Comparison of ENCODE assay signal across 9 cellular contexts in the genomic region with DNA sequence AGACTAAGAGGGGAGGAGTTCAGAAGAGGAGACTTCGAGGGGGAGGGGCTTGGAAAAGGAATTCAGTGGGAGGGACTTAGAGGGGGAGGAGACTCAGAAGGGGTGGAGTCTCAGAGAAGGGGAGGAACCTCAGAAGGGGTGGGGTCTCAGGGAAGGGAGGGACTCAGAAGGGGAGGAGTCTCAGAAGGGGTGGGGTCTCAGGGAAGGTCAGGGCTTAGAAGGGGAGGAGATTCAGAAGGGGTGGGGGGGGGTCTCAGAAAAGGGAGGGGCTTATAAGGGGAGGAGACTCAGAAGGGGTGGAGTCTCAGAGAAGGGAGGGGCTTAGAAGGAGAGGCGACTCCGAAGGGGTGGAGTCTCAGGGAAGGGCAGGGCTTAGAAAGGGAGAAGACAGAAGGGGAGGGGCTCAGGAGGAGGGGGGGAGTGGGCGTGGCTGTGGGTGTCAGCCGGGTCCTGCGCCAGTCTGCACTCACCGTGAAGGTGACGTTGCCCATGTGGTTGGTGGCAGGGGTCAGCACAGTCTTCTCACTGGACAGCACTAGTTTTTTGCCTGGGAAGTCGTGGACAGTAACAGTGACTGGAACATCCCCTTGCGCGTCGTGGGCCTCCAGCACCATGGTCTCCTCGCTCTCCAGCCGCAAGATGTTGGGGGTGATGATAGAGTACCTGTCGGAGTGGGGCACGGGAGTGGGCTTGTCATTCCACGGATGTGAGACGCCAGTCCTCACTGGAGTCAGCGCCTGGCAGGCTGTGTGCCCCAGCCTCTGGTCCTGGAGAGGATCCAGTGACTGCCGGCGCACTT. TPM values are rescaled to one million over a fixed set of nuclear protein-coding genes. Genes with fewer than 3 reads are reported as not detected.
DNase-seq lines count a peak whose midpoint lies in the region; ATAC-seq and TF ChIP-seq lines count a peak whose summit lies in the region.
"Had no signal": no experiment of that assay in that cellular context is flagged by ENCODE, and none has a peak within 500 bp of the region (broad histone marks: within the 10 kb centered on the region; RNA-seq: fewer than 3 reads in every experiment).

No MANE protein-coding gene starts in this region.

- no peak overlapping the region for H3K4me3 ChIP-seq in SJCRH30
- H3K4me3 ChIP-seq in fibroblast of pulmonary artery (replicated peaks; ENCODE audit: low read depth, low read length): peak overlapping the region; percentile 94
- H3K4me3 ChIP-seq in rectal smooth muscle tissue (ENCODE audit: low read length): peak overlapping the region; percentile 37

- no peaks in the 10 kb centered on the region for H3K4me1 ChIP-seq in SJCRH30
- H3K4me1 ChIP-seq in rectal smooth muscle tissue (ENCODE audit: control insufficient read depth, insufficient read depth, low read length): no peaks in the 10 kb centered on the region

- H3K27me3 ChIP-seq in SJCRH30 (0 out of 2 replicates have a peak, but pooled peaks cover 4% of the 10 kb centered on the region), rectal smooth muscle tissue (ENCODE audit: control insufficient read depth, insufficient read depth, low read length) (no peaks in the 10 kb centered on the region)

- TF ChIP-seq CTCF in fibroblast of pulmonary artery (IDR thresholded peaks at IDR 0.05; ENCODE audit: low read length, missing control alignments): no peak

- H3K36me3 ChIP-seq in SJCRH30 (no peaks in the 10 kb centered on the region), rectal smooth muscle tissue (ENCODE audit: control insufficient read depth, insufficient read depth, low read length) (no peaks in the 10 kb centered on the region)

- DNase-seq in NCI-H146 (lab: John Stamatoyannopoulos, UW) (peak; percentile 10), NCI-H146 treated with DMSO at 0.1 percent for 48 hours (lab: John Stamatoyannopoulos, UW; ENCODE audit: unreplicated experiment) (no peak), SJCRH30 (peak; percentile 29 to 33), fibroblast of pulmonary artery (ENCODE audit: low read depth) (peak; percentile 75), NCI-H524 (lab: John Stamatoyannopoulos, UW) (no peak)

- ATAC-seq in GM21825 (IDR thresholded peaks at IDR 0.05; ENCODE audit: unreplicated experiment) (no peak), HG02571 (IDR thresholded peaks at IDR 0.05; ENCODE audit: unreplicated experiment) (no peak)

- H3K9ac ChIP-seq in rectal smooth muscle tissue (ENCODE audit: low read length): no peak overlapping the region

- H3K27ac ChIP-seq in SJCRH30: no peak overlapping the region
- no peak overlapping the region for H3K27ac ChIP-seq in rectal smooth muscle tissue (ENCODE audit: low read depth, low read length)

- H3K9me3 ChIP-seq in SJCRH30 (replicated peaks): no peaks in the 10 kb centered on the region

RNA-seq across cellular contexts. Expression of a gene that starts 1.5 kb away (rescaled TPM):
- total RNA-seq in SJCRH30 (2014; rRNA removed; shearing (Covaris generic)): not detected in 2 replicates

RNA-seq across cellular contexts. Expression of a gene that starts 18.4 kb away (rescaled TPM):
- total RNA-seq in SJCRH30 (2014; rRNA removed; shearing (Covaris generic)): 32.0 and 33.2 TPM in 2 replicates

RNA-seq across cellular contexts. Expression of a gene that starts 20.5 kb away (rescaled TPM):
- 39.3 and 40.5 TPM in 2 replicates for total RNA-seq in SJCRH30 (2014; rRNA removed; shearing (Covaris generic))

RNA-seq across cellular contexts. Expression of a gene that starts 48.3 kb away (rescaled TPM):
- not detected in 2 replicates for total RNA-seq in SJCRH30 (2014; rRNA removed; shearing (Covaris generic))

RNA-seq across cellular contexts. Expression of a gene that starts 49.0 kb away (rescaled TPM):
- total RNA-seq in SJCRH30 (2014; rRNA removed; shearing (Covaris generic)): not detected in 2 replicates
- total RNA-seq: pulmonary artery endothelial cell had no signal

Comparison
In these comparisons a context has a peak if more than half of its experiments do, and no peak if none do; other contexts are left out.
1. DNase-seq: peak in NCI-H146 (single experiment), SJCRH30 (2 of 2) and fibroblast of pulmonary artery (single experiment); none in NCI-H146 treated with DMSO at 0.1 percent for 48 hours (single experiment) and NCI-H524 (0 of 2).